In the genomic region with DNA sequence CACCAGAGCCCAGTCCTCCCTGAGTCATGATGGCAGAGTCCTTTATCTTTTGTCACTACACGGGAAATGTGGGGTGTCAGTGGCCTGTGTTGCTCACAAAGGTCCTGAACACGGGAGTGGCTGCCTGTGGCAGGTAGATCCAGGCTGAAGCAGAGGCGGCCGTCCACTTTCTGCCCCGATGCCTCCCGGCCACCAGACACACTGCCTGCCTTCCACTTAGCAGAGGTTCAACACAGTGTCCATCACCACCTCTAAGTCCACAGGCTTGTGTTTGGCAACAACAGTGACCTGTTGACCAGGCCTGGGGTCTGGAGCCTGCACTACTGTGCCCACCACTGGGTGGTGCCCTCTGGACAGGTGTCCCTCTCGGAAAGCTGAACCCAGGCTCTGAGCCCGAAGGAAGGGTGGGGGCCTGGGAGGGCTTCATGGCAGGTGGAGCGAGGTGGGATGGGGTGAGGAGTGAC, we compare ENCODE assay signal across 11 cellular contexts. TPM values are rescaled to one million over a fixed set of nuclear protein-coding genes. Genes with fewer than 3 reads are reported as not detected.
DNase-seq lines count a peak whose midpoint lies in the region; ATAC-seq, FAIRE-seq and TF ChIP-seq lines count a peak whose summit lies in the region.
"Had no signal": no experiment of that assay in that cellular context is flagged by ENCODE, and none has a peak within 500 bp of the region (broad histone marks: within the 10 kb centered on the region; RNA-seq: fewer than 3 reads in every experiment).

No MANE protein-coding gene starts in this region.

- intact Hi-C loops in heart left ventricle (cut with DNase I) = loop anchor here in 4 of 10 donors (5.0 to 10.0 kb wide), 2 partner anchors 190 to 192 kb away; no protein-coding TSS in a partner anchor

- no peaks in the 10 kb centered on the region for H3K9me3 ChIP-seq in RWPE2 (ENCODE audit: severe bottlenecking)
- no peaks in the 10 kb centered on the region for H3K9me3 ChIP-seq in heart left ventricle

- ATAC-seq in RWPE2 (ENCODE audit: low read depth) = no peak
- peak; percentile 42 to 65 (median 58) for ATAC-seq in heart left ventricle
- peak; percentile 25 for ATAC-seq in stimulated activated naive CD8-positive, alpha-beta T cell treated with anti-CD3 and anti-CD28 coated beads, Interleukin-15, Interleukin-2, amounts not matched to agents 100 U/mL and 50 U/mL, for 24 hours
- ATAC-seq in GM18519 (IDR thresholded peaks at IDR 0.05; ENCODE audit: low FRiP score, unreplicated experiment) = no peak

- no peak overlapping the region for H3K4me3 ChIP-seq in RWPE2 (ENCODE audit: severe bottlenecking)
- no peak overlapping the region for H3K4me3 ChIP-seq in heart left ventricle
- H3K4me3 ChIP-seq: smooth muscle cell had no signal

- no peaks in the 10 kb centered on the region for H3K27me3 ChIP-seq in RWPE2 (ENCODE audit: insufficient read depth, poor library complexity, severe bottlenecking)
- no peaks in the 10 kb centered on the region for H3K27me3 ChIP-seq in heart left ventricle

- H3K27ac ChIP-seq in RWPE2 (ENCODE audit: poor library complexity, severe bottlenecking) (no peak overlapping the region), heart left ventricle (no peak overlapping the region)

- TF ChIP-seq CTCF in RWPE2 (IDR thresholded peaks at IDR 0.05; ENCODE audit: poor library complexity, severe bottlenecking) (no peak), heart left ventricle (IDR thresholded peaks at IDR 0.05) (peak in 11 of 12 donors; percentile 20 to 58 (median 40))

- DNase-seq in NCI-H82 (lab: John Stamatoyannopoulos, UW) (peak; percentile 30), NCI-H82 treated with DMSO at 0.1 percent for 48 hours (lab: John Stamatoyannopoulos, UW; ENCODE audit: unreplicated experiment) (no peak), RWPE2 (ENCODE audit: low spot score) (peak; percentile 46), heart left ventricle (peak in 1 of 5 donors; percentile 43), NCI-H1105 treated with DMSO at 0.1 percent for 48 hours (lab: John Stamatoyannopoulos, UW) (no peak), urothelium cell line (ENCODE audit: low spot score) (no peak)
- DNase-seq in stimulated activated naive CD8-positive, alpha-beta T cell treated with anti-CD3 and anti-CD28 coated beads, Interleukin-15, Interleukin-2, amounts not matched to agents 100 U/mL and 50 U/mL, for 24 hours = peak; percentile 25

- H3K4me1 ChIP-seq in RWPE2 (ENCODE audit: insufficient read depth, poor library complexity, severe bottlenecking) = peaks cover 38% of the 10 kb centered on the region
- H3K4me1 ChIP-seq in heart left ventricle = no peaks in the 10 kb centered on the region

- FAIRE-seq in urothelium cell line (lab: Jason Lieb, UNC) = no peak

- H3K36me3 ChIP-seq in RWPE2 (ENCODE audit: low read depth) (no peaks in the 10 kb centered on the region), heart left ventricle (no peaks in the 10 kb centered on the region)

- WGBS in heart left ventricle, 4 donors = 62 to 72% (median 67%) methylated on average over 6 to 9 of the region's 9 CpGs

- no peak for TF ChIP-seq POLR2A in heart left ventricle (IDR thresholded peaks at IDR 0.05)

RNA-seq across cellular contexts. Expression of gene CAMK2B, which starts 49.9 kb away (rescaled TPM):
- 100 to 1,000 TPM in 5 of 9 donors, 10 to 100 TPM in 4; 77.5 to 141 (median 104) TPM for total RNA-seq in heart left ventricle
- 100 to 1,000 TPM in 1 of 2 donors, 10 to 100 TPM in 1; 35.7 to 103 TPM for polyA plus RNA-seq in heart left ventricle
- total RNA-seq: B cell; smooth muscle cell; T-helper 1 cell treated with Interleukin-12 subunit alpha and Interleukin-12 subunit beta and Interleukin-4 antibody, amounts not matched to agents 30 ng/mL and 1 ng/mL, for 36 hours had no signal
- polyA plus RNA-seq: smooth muscle cell had no signal

Comparison
In these comparisons a context has a peak if more than half of its experiments do, and no peak if none do; other contexts are left out.
1. DNase-seq: peak in NCI-H82 (single experiment), RWPE2 (single experiment) and stimulated activated naive CD8-positive, alpha-beta T cell treated with anti-CD3 and anti-CD28 coated beads, Interleukin-15, Interleukin-2, amounts not matched to agents 100 U/mL and 50 U/mL, for 24 hours (single experiment); none in NCI-H82 treated with DMSO at 0.1 percent for 48 hours (single experiment), NCI-H1105 treated with DMSO at 0.1 percent for 48 hours (single experiment) and urothelium cell line (single experiment).
2. ATAC-seq: peak in heart left ventricle (4 of 4) and stimulated activated naive CD8-positive, alpha-beta T cell treated with anti-CD3 and anti-CD28 coated beads, Interleukin-15, Interleukin-2, amounts not matched to agents 100 U/mL and 50 U/mL, for 24 hours (single experiment); none in RWPE2 (single experiment) and GM18519 (single experiment).